13 cellular contexts compared by ENCODE assay signal in the genomic region with DNA sequence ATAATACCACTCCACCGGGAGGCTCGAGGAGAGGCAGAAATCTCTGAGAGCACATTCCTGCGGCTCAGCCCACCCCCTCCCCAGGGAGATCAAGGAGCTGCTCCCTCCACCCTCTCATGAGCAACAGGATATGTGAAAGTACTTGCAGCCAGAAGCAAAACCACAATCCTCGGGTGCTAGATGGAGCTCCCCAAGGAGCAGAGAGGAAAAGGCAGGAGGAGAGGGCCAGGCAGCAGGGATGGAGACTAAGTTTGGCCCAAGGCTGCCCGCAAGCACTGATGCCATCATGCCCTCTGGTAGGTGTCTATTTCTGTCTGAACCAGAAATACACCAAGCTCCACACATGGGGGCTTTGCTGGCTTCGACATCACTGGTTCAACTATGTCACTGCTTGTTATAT. TPM values are rescaled to one million over a fixed set of nuclear protein-coding genes. Genes with fewer than 3 reads are reported as not detected.
A peak's percentile ranks its signal among the peaks of the same experiment; 100 is the strongest.
DNase-seq lines count a peak whose midpoint lies in the region; ATAC-seq and TF ChIP-seq lines count a peak whose summit lies in the region.
"Had no signal": no experiment of that assay in that cellular context is flagged by ENCODE, and none has a peak within 500 bp of the region (broad histone marks: within the 10 kb centered on the region; RNA-seq: fewer than 3 reads in every experiment).

No MANE protein-coding gene starts in this region.

- peaks cover 3% of the 10 kb centered on the region; the same call in 1 of the 2 replicates for H3K36me3 ChIP-seq in H7 (replicated peaks; ENCODE audit: control insufficient read depth, insufficient read depth, low read length)
- H3K36me3 ChIP-seq in left lung, result peaks cover 0 to 48% of the 10 kb centered on the region in 2 donors

- DNase-seq in A172 (ENCODE audit: low spot score), result peak; percentile 80
- peak; percentile 54 for DNase-seq in H7
- DNase-seq in cardiac fibroblast (ENCODE audit: low read depth in 2 of 2), result peak; percentile 89 to 93
- DNase-seq in left lung, result no peak
- no peak for DNase-seq in DMS79 (lab: John Stamatoyannopoulos, UW)
- DNase-seq: activated effector memory CD4-positive, alpha-beta T cell treated with Interleukin-2 at 50 U/mL for 16 hours; AML-193; psoas muscle had no signal

- no peak overlapping the region for H3K27ac ChIP-seq in left lung
- H3K27ac ChIP-seq: psoas muscle had no signal

- no peaks in the 10 kb centered on the region for H3K9me3 ChIP-seq in left lung
- H3K9me3 ChIP-seq: psoas muscle had no signal

- H3K4me3 ChIP-seq in H7 (ENCODE audit: insufficient read depth, low read depth, low read length) (no peak overlapping the region), cardiac fibroblast (replicated peaks in 1 of 2; ENCODE audit: low read depth in 2 of 2, low read length in 2 of 2) (peak overlapping the region in 1 of 2 donors; percentile 14), left lung (no peak overlapping the region)
- H3K4me3 ChIP-seq: lung, psoas muscle had no signal

- ATAC-seq in left lung (peak; percentile 61), HG03565 (IDR thresholded peaks at IDR 0.05; ENCODE audit: unreplicated experiment) (no peak), GM18498 (IDR thresholded peaks at IDR 0.05; ENCODE audit: unreplicated experiment) (no peak), GM18520 (IDR thresholded peaks at IDR 0.05; ENCODE audit: unreplicated experiment) (no peak)
- ATAC-seq: psoas muscle had no signal

- TF ChIP-seq CTCF in cardiac fibroblast (IDR thresholded peaks at IDR 0.05; ENCODE audit: low read depth, low read length) (no peak), left lung (IDR thresholded peaks at IDR 0.05) (no peak)

- intact Hi-C loops in left lung (cut with DNase I), result no loop called here

- peaks cover 10 to 24% of the 10 kb centered on the region in 2 donors for H3K4me1 ChIP-seq in left lung

- H3K27me3 ChIP-seq in H7 (ENCODE audit: control insufficient read depth, insufficient read depth, low read length), result no peaks in the 10 kb centered on the region
- no peaks in the 10 kb centered on the region for H3K27me3 ChIP-seq in left lung

RNA-seq across cellular contexts. Expression of gene VPS37C, which starts 22.3 kb away (rescaled TPM):
- total RNA-seq in A172 (2014; rRNA removed; shearing (Covaris generic)), result 9.1 and 9.7 TPM in 2 replicates
- 22.1 and 25.5 TPM in 2 replicates for total RNA-seq in H7 (2014; rRNA removed; shearing (Covaris generic))
- total RNA-seq in left lung, result 10 to 100 TPM; 21.2 to 30.8 TPM

RNA-seq across cellular contexts. Expression of gene CD5, which starts 36.7 kb away (rescaled TPM):
- not detected in 2 replicates for total RNA-seq in A172 (2014; rRNA removed; shearing (Covaris generic))
- total RNA-seq in H7 (2014; rRNA removed; shearing (Covaris generic)), result not detected in 2 replicates
- 1 to 10 TPM in 1 of 2 donors, under 1 TPM in 1; 0.79 to 4.0 TPM for total RNA-seq in left lung
- total RNA-seq: temporal lobe had no signal

Comparison
In these comparisons a context has a peak if more than half of its experiments do, and no peak if none do; other contexts are left out.
1. DNase-seq: peak in A172 (single experiment), H7 (single experiment) and cardiac fibroblast (2 of 2); none in left lung (0 of 2) and DMS79 (single experiment).